ENCODE assay signal across 11 cellular contexts in the genomic region with DNA sequence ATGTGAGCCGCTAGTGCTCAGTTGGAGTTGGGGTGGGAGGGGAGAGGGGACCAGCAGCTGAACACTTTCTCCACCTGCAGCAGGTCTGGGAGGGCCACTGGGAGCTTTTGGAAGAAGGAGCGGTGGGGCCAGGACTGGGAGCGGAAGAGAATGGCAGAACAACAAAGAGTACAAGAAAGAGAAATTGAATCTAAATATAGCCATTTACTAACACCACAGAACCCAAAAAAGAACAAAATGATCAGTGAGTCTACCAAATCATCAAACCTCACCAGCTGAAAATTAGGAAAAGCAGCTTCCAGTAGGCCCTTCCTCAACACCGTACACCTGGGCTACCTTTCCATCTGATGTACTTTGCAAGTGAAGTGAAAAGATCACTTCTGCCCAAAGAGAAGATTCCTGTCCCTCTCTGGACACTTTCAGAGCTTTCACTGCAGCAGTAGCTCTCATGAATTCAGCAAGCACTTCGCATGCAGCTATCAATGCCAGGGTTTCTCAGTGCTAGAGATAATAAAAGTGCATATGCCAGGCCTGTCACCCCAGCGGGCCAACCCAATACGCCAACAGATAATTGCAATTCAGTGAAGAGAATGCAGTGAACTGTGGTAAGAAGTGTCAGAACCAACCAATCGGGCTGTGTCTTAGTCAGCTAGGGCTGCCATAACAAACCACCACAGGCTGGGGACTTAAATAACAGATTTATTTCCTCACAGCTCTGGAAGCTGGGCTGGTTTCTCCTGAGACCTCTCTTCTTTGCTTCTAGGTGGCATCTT. TPM values are rescaled to one million over a fixed set of nuclear protein-coding genes. Genes with fewer than 3 reads are reported as not detected.
DNase-seq lines count a peak whose midpoint lies in the region; ATAC-seq and TF ChIP-seq lines count a peak whose summit lies in the region.
"Had no signal": no experiment of that assay in that cellular context is flagged by ENCODE, and none has a peak within 500 bp of the region (broad histone marks: within the 10 kb centered on the region; RNA-seq: fewer than 3 reads in every experiment).

No MANE protein-coding gene starts in this region.

- peaks cover 5% of the 10 kb centered on the region for H3K27me3 Mint-ChIP-seq in CD4-positive, CD25-positive, alpha-beta regulatory T cell
- no peaks in the 10 kb centered on the region for H3K27me3 Mint-ChIP-seq in activated T-helper 1 cell treated with anti-CD3 and anti-CD28 coated beads, Interleukin-12 subunit alpha, Interleukin-12 subunit beta, Interleukin-2, Interleukin-4 antibody, amounts not matched to agents 30 ng/mL and 10 ng/mL and 1 ng/mL, durations not matched to agents 14 hours and 24 hours and 36 hours (ENCODE audit: insufficient read depth)

- H3K4me3 Mint-ChIP-seq in CD4-positive, CD25-positive, alpha-beta regulatory T cell = peak overlapping the region in 3 of 4 donors; percentile 44 to 88 (median 80)
- H3K4me3 Mint-ChIP-seq in activated T-helper 1 cell treated with anti-CD3 and anti-CD28 coated beads, Interleukin-12 subunit alpha, Interleukin-12 subunit beta, Interleukin-2, Interleukin-4 antibody, amounts not matched to agents 30 ng/mL and 10 ng/mL and 1 ng/mL, durations not matched to agents 14 hours and 24 hours and 36 hours = peak overlapping the region; percentile 53

- peaks cover 21% of the 10 kb centered on the region for H3K4me1 ChIP-seq in CD4-positive, CD25-positive, alpha-beta regulatory T cell (ENCODE audit: control insufficient read depth, insufficient read depth, low read length, poor library complexity, severe bottlenecking)
- H3K4me1 ChIP-seq in mucosa of descending colon (ENCODE audit: low read depth) = no peaks in the 10 kb centered on the region

- H3K4me3 ChIP-seq in CD4-positive, CD25-positive, alpha-beta regulatory T cell (ENCODE audit: low read depth, low read length) = no peak overlapping the region
- H3K4me3 ChIP-seq in mucosa of descending colon = no peak overlapping the region
- H3K4me3 ChIP-seq: ovary had no signal

- H3K9me3 ChIP-seq in CD4-positive, CD25-positive, alpha-beta regulatory T cell (ENCODE audit: control insufficient read depth in 2 of 2, low read length in 2 of 2) = no peaks in the 10 kb centered on the region
- H3K9me3 ChIP-seq in mucosa of descending colon = no peaks in the 10 kb centered on the region
- H3K9me3 ChIP-seq: ovary had no signal

- H3K36me3 Mint-ChIP-seq in CD4-positive, CD25-positive, alpha-beta regulatory T cell = no peaks in the 10 kb centered on the region
- peaks cover 11% of the 10 kb centered on the region for H3K36me3 Mint-ChIP-seq in activated T-helper 1 cell treated with anti-CD3 and anti-CD28 coated beads, Interleukin-12 subunit alpha, Interleukin-12 subunit beta, Interleukin-2, Interleukin-4 antibody, amounts not matched to agents 30 ng/mL and 10 ng/mL and 1 ng/mL, durations not matched to agents 14 hours and 24 hours and 36 hours (ENCODE audit: low read depth)

- peak overlapping the region; percentile 91 to 93 (median 91) for H3K27ac Mint-ChIP-seq in CD4-positive, CD25-positive, alpha-beta regulatory T cell
- peak overlapping the region; percentile 65 for H3K27ac Mint-ChIP-seq in activated T-helper 1 cell treated with anti-CD3 and anti-CD28 coated beads, Interleukin-12 subunit alpha, Interleukin-12 subunit beta, Interleukin-2, Interleukin-4 antibody, amounts not matched to agents 30 ng/mL and 10 ng/mL and 1 ng/mL, durations not matched to agents 14 hours and 24 hours and 36 hours

- no peaks in the 10 kb centered on the region for H3K27me3 ChIP-seq in CD4-positive, CD25-positive, alpha-beta regulatory T cell (ENCODE audit: control insufficient read depth, insufficient read depth, low read length)
- H3K27me3 ChIP-seq: ovary had no signal

- peak; percentile 15 to 34 for ATAC-seq in CD4-positive, CD25-positive, alpha-beta regulatory T cell (ENCODE audit: low read depth in 2 of 2)
- ATAC-seq in mucosa of descending colon = peak; percentile 15
- ATAC-seq: HCT116 had no signal

- TF ChIP-seq CTCF in mucosa of descending colon (IDR thresholded peaks at IDR 0.05) = no peak

- DNase-seq in CD4-positive, CD25-positive, alpha-beta regulatory T cell = no peak
- DNase-seq in activated T-helper 1 cell treated with anti-CD3 and anti-CD28 coated beads, Interleukin-12 subunit alpha, Interleukin-12 subunit beta, Interleukin-2, Interleukin-4 antibody, amounts not matched to agents 30 ng/mL and 10 ng/mL and 1 ng/mL, durations not matched to agents 14 hours and 24 hours and 36 hours (ENCODE audit: low spot score) = no peak
- DNase-seq in mucosa of descending colon (no peak), HuH-7.5 (ENCODE audit: low spot score) (no peak), iPS-NIHi7 (ENCODE audit: extremely low spot score) (no peak), posterior vena cava (ENCODE audit: low spot score) (no peak)
- no peak for DNase-seq in stimulated activated CD4-positive, alpha-beta T cell treated with anti-CD3 and anti-CD28 coated beads, Interleukin-4, amount 100 ng/mL, for 1 hour
- DNase-seq: NCI-H1930, ovary had no signal

- peak; percentile 54 for TF ChIP-seq POLR2A in GM19099 (IDR thresholded peaks at IDR 0.05; ENCODE audit: extremely low read depth, insufficient read length, low read depth)

- H3K27ac ChIP-seq in CD4-positive, CD25-positive, alpha-beta regulatory T cell (ENCODE audit: insufficient read depth, low read length, poor library complexity, severe bottlenecking) = no peak overlapping the region
- H3K27ac ChIP-seq: ovary had no signal

- H3K9me3 Mint-ChIP-seq in CD4-positive, CD25-positive, alpha-beta regulatory T cell = no peaks in the 10 kb centered on the region
- peaks cover 6% of the 10 kb centered on the region for H3K9me3 Mint-ChIP-seq in activated T-helper 1 cell treated with anti-CD3 and anti-CD28 coated beads, Interleukin-12 subunit alpha, Interleukin-12 subunit beta, Interleukin-2, Interleukin-4 antibody, amounts not matched to agents 30 ng/mL and 10 ng/mL and 1 ng/mL, durations not matched to agents 14 hours and 24 hours and 36 hours

- peaks cover 0 to 65% (median 19%) of the 10 kb centered on the region in 4 donors for H3K4me1 Mint-ChIP-seq in CD4-positive, CD25-positive, alpha-beta regulatory T cell
- H3K4me1 Mint-ChIP-seq in activated T-helper 1 cell treated with anti-CD3 and anti-CD28 coated beads, Interleukin-12 subunit alpha, Interleukin-12 subunit beta, Interleukin-2, Interleukin-4 antibody, amounts not matched to agents 30 ng/mL and 10 ng/mL and 1 ng/mL, durations not matched to agents 14 hours and 24 hours and 36 hours (ENCODE audit: low read depth) = peaks cover 85% of the 10 kb centered on the region

- intact Hi-C loops in activated T-helper 1 cell treated with anti-CD3 and anti-CD28 coated beads, Interleukin-12 subunit alpha, Interleukin-12 subunit beta, Interleukin-2, Interleukin-4 antibody, amounts not matched to agents 30 ng/mL and 10 ng/mL and 1 ng/mL, durations not matched to agents 14 hours and 24 hours and 36 hours (cut with micrococcal nuclease) = loop anchor here (1.0 to 2.0 kb wide), 2 partner anchors 7 to 30 kb away; no protein-coding TSS in a partner anchor
- intact Hi-C loops in mucosa of descending colon (cut with DNase I, micrococcal nuclease) (no loop called here), posterior vena cava (cut with DNase I) (no loop called here)

- H3K36me3 ChIP-seq in CD4-positive, CD25-positive, alpha-beta regulatory T cell (ENCODE audit: control insufficient read depth, insufficient read depth, low read length) = no peaks in the 10 kb centered on the region
- H3K36me3 ChIP-seq in mucosa of descending colon (ENCODE audit: low read depth) = no peaks in the 10 kb centered on the region
- H3K36me3 ChIP-seq: ovary had no signal

RNA-seq across cellular contexts. Expression of a gene that starts 0.6 kb away (rescaled TPM):
- not detected for total RNA-seq in CD4-positive, CD25-positive, alpha-beta regulatory T cell
- polyA plus RNA-seq in CD4-positive, CD25-positive, alpha-beta regulatory T cell = 1 to 10 TPM in 3 of 4 donors, under 1 TPM in 1; 0.31 to 3.1 (median 1.4) TPM
- total RNA-seq in activated T-helper 1 cell treated with anti-CD3 and anti-CD28 coated beads, Interleukin-12 subunit alpha, Interleukin-12 subunit beta, Interleukin-2, Interleukin-4 antibody, amounts not matched to agents 30 ng/mL and 10 ng/mL and 1 ng/mL, durations not matched to agents 14 hours and 24 hours and 36 hours = 1.1 and 1.2 TPM in 2 replicates
- total RNA-seq in mucosa of descending colon (1 to 10 TPM; 1.2 to 2.8 (median 1.6) TPM), posterior vena cava (1 to 10 TPM; 1.5 to 7.4 TPM)
